10 cellular contexts compared by ENCODE assay signal in genomic region chr1:176691251-176692228, GRCh38.
DNase-seq lines count a peak whose midpoint lies in the region; ATAC-seq and TF ChIP-seq lines count a peak whose summit lies in the region.
"Had no signal": no experiment of that assay in that cellular context is flagged by ENCODE, and none has a peak within 500 bp of the region (broad histone marks: within the 10 kb centered on the region; RNA-seq: fewer than 3 reads in every experiment).

No MANE protein-coding gene starts in this region.

- H3K4me3 Mint-ChIP-seq in CD4-positive, alpha-beta T cell = no peak overlapping the region
- H3K4me3 Mint-ChIP-seq in progenitor cell of endocrine pancreas (ENCODE audit: low read depth) = no peak overlapping the region
- H3K4me3 Mint-ChIP-seq: T-helper 1 cell treated with Interleukin-12 subunit alpha and Interleukin-12 subunit beta and Interleukin-4 antibody, amounts not matched to agents 30 μg/mL and 1 μg/mL, for 36 hours had no signal

- ATAC-seq in CD4-positive, alpha-beta T cell (ENCODE audit: poor library complexity) = no peak
- ATAC-seq in GM18867 (IDR thresholded peaks at IDR 0.05; ENCODE audit: unreplicated experiment) (peak; percentile 95), HG02943 (IDR thresholded peaks at IDR 0.05; ENCODE audit: low read depth, unreplicated experiment) (peak; percentile 89)

- CTCF ChIA-PET in CD4-positive, alpha-beta T cell (lab: Charles Lee) = interaction anchor here (0.8 kb wide), 1 partner anchor 9 kb away, joined by 4 read pairs; no protein-coding TSS in a partner anchor
- CTCF ChIA-PET in SK-N-SH (lab: Yijun Ruan, JAX) = interaction anchor here (0.6 to 7.6 kb wide), 41 partner anchors 10 to 1536 kb away, joined by 3 to 109 read pairs (median 4); no protein-coding TSS in a partner anchor

- H2AFZ ChIP-seq in SK-N-SH (ENCODE audit: low read depth) = no peak overlapping the region

- no peak for DNase-seq in CD4-positive, alpha-beta T cell
- DNase-seq in NCI-H1436 (lab: John Stamatoyannopoulos, UW) (peak; percentile 25), SK-N-SH (peak; percentile 35), fibroblast of villous mesenchyme (ENCODE audit: low read depth) (peak; percentile 46), progenitor cell of endocrine pancreas (ENCODE audit: low spot score, unreplicated experiment) (no peak), activated T-cell treated with anti-CD3 and anti-CD28 coated beads for 4 hours (no peak)

- no peak overlapping the region for H3K27ac Mint-ChIP-seq in CD4-positive, alpha-beta T cell
- H3K27ac Mint-ChIP-seq in progenitor cell of endocrine pancreas = peak overlapping the region; percentile 73
- H3K27ac Mint-ChIP-seq: T-helper 1 cell treated with Interleukin-12 subunit alpha and Interleukin-12 subunit beta and Interleukin-4 antibody, amounts not matched to agents 30 μg/mL and 1 μg/mL, for 36 hours had no signal

- H3K4me1 ChIP-seq in SK-N-SH (ENCODE audit: control insufficient read depth in 1 of 2, insufficient read depth in 2 of 2, low read depth in 1 of 2, low read length in 1 of 2) = peaks cover 0 to 23% of the 10 kb centered on the region in 2 experiments; a peak in 1 of 4 replicates

- no peak for TF ChIP-seq EP300 in SK-N-SH (IDR thresholded peaks at IDR 0.05; ENCODE audit: borderline replicate concordance in 1 of 2, low read depth in 1 of 2, low read length in 1 of 2)

- peak; percentile 80 for TF ChIP-seq RAD21 in SK-N-SH (IDR thresholded peaks at IDR 0.05; ENCODE audit: low read length)

- no peaks in the 10 kb centered on the region for H3K9me2 ChIP-seq in SK-N-SH

- H3K4me1 Mint-ChIP-seq in CD4-positive, alpha-beta T cell (ENCODE audit: low read depth) = no peaks in the 10 kb centered on the region
- peaks cover 14% of the 10 kb centered on the region for H3K4me1 Mint-ChIP-seq in progenitor cell of endocrine pancreas (ENCODE audit: low read depth)

- H3K9me3 Mint-ChIP-seq in CD4-positive, alpha-beta T cell = no peaks in the 10 kb centered on the region
- no peaks in the 10 kb centered on the region for H3K9me3 Mint-ChIP-seq in progenitor cell of endocrine pancreas (ENCODE audit: low read depth)
- H3K9me3 Mint-ChIP-seq: T-helper 1 cell treated with Interleukin-12 subunit alpha and Interleukin-12 subunit beta and Interleukin-4 antibody, amounts not matched to agents 30 μg/mL and 1 μg/mL, for 36 hours had no signal

- TF ChIP-seq CTCF in CD4-positive, alpha-beta T cell (IDR thresholded peaks at IDR 0.05) = peak; percentile 33
- TF ChIP-seq CTCF in SK-N-SH (IDR thresholded peaks at IDR 0.05) (peak; percentile 70), fibroblast of villous mesenchyme (IDR thresholded peaks at IDR 0.05; ENCODE audit: insufficient read depth, low read depth, low read length) (peak; percentile 62), progenitor cell of endocrine pancreas (IDR thresholded peaks at IDR 0.05; ENCODE audit: unreplicated experiment) (peak; percentile 84)

- H3K9me3 ChIP-seq in CD4-positive, alpha-beta T cell (ENCODE audit: control insufficient read depth, low read length) = no peaks in the 10 kb centered on the region
- H3K9me3 ChIP-seq in SK-N-SH = no peaks in the 10 kb centered on the region

- no peaks in the 10 kb centered on the region for H3F3A ChIP-seq in SK-N-SH (replicated peaks; ENCODE audit: insufficient read depth)

- no peaks in the 10 kb centered on the region for H3K36me3 ChIP-seq in SK-N-SH (replicated peaks in 1 of 2; ENCODE audit: control insufficient read depth in 1 of 2, insufficient read depth in 2 of 2, low read length in 1 of 2)

- H3K79me2 ChIP-seq in SK-N-SH (ENCODE audit: insufficient read depth) = no peaks in the 10 kb centered on the region

- H3K4me2 ChIP-seq in SK-N-SH = no peak overlapping the region

- H3K4me3 ChIP-seq in SK-N-SH (ENCODE audit: low read depth in 2 of 2, low read length in 1 of 2) (no peak overlapping the region), fibroblast of villous mesenchyme (ENCODE audit: low read depth, low read length) (no peak overlapping the region)
- H3K4me3 ChIP-seq: skin epidermis had no signal

- POLR2A ChIA-PET in CD4-positive, alpha-beta T cell (lab: Charles Lee) = no interaction called here
- POLR2A ChIA-PET in SK-N-SH (lab: Yijun Ruan, JAX) = interaction anchor here (1.2 kb wide), 1 partner anchor 81 kb away, joined by 5 read pairs; no protein-coding TSS in a partner anchor

- no peaks in the 10 kb centered on the region for H3K36me3 Mint-ChIP-seq in CD4-positive, alpha-beta T cell (ENCODE audit: low read depth)
- no peaks in the 10 kb centered on the region for H3K36me3 Mint-ChIP-seq in progenitor cell of endocrine pancreas (ENCODE audit: insufficient read depth)

- 16% methylated on average over 7 of the region's 8 CpGs for WGBS in SK-N-SH (ENCODE audit: low lambda C conversion rate)

- intact Hi-C loops in CD4-positive, alpha-beta T cell (cut with DNase I, micrococcal nuclease) = loop anchor here in 1 of 2 experiments (10.0 kb wide), 1 partner anchor 317 kb away; no protein-coding TSS in a partner anchor

- no peaks in the 10 kb centered on the region for H4K20me1 ChIP-seq in SK-N-SH (ENCODE audit: insufficient read depth)

- H3K9ac ChIP-seq in SK-N-SH = no peak overlapping the region

- no peaks in the 10 kb centered on the region for H3K27me3 ChIP-seq in CD4-positive, alpha-beta T cell (ENCODE audit: control insufficient read depth, insufficient read depth, low read length)
- no peaks in the 10 kb centered on the region for H3K27me3 ChIP-seq in SK-N-SH (ENCODE audit: insufficient read depth)

- H3K27ac ChIP-seq in CD4-positive, alpha-beta T cell (ENCODE audit: low read depth, low read length) = no peak overlapping the region
- H3K27ac ChIP-seq in SK-N-SH (ENCODE audit: low read depth in 2 of 2, low read length in 1 of 2) = peak overlapping the region in 1 of 2 experiments; percentile 43; a peak in 2 of 4 replicates
- H3K27ac ChIP-seq: skin epidermis had no signal

- no peaks in the 10 kb centered on the region for H3K27me3 Mint-ChIP-seq in CD4-positive, alpha-beta T cell
- no peaks in the 10 kb centered on the region for H3K27me3 Mint-ChIP-seq in progenitor cell of endocrine pancreas

TF ChIP-seq in SK-N-SH, 30 proteins besides CTCF, POLR2A, EP300 and RAD21:
- TF ChIP-seq YY1 (IDR thresholded peaks at IDR 0.05; ENCODE audit: low read depth) (no peak), SMC3 (IDR thresholded peaks at IDR 0.05; ENCODE audit: low read depth, low read length) (peak; percentile 84)
TF ChIP-seq in SK-N-SH: peak in this region for 1.

Comparison
In these comparisons a context has a peak if more than half of its experiments do, and no peak if none do; other contexts are left out.
1. DNase-seq: peak in NCI-H1436 (single experiment), SK-N-SH (single experiment) and fibroblast of villous mesenchyme (single experiment); none in CD4-positive, alpha-beta T cell (0 of 10), progenitor cell of endocrine pancreas (single experiment) and activated T-cell treated with anti-CD3 and anti-CD28 coated beads for 4 hours (single experiment).
2. CTCF ChIP-seq: peak in every context shown above with its lines; median percentile 84 in progenitor cell of endocrine pancreas; 70 in SK-N-SH; 62 in fibroblast of villous mesenchyme; 33 in CD4-positive, alpha-beta T cell.